Comparison of ENCODE assay signal across 8 cellular contexts in genomic region chr5:179549973-179550510, GRCh38. TPM values are rescaled to one million over a fixed set of nuclear protein-coding genes. Genes with fewer than 3 reads are reported as not detected.
DNase-seq lines count a peak whose midpoint lies in the region; ATAC-seq, FAIRE-seq and TF ChIP-seq lines count a peak whose summit lies in the region.

No MANE protein-coding gene starts in this region.

- CTCF ChIA-PET in RWPE1 (lab: Yijun Ruan, JAX) (no interaction called here), MCF 10A (lab: Yijun Ruan, JAX) (interaction anchor here (1.2 kb wide), 1 partner anchor 14 kb away, joined by 3 read pairs; no protein-coding TSS in a partner anchor)

- H3K27me3 Mint-ChIP-seq in MCF 10A (ENCODE audit: insufficient read depth, unreplicated experiment), result no peaks in the 10 kb centered on the region

- H3K36me3 Mint-ChIP-seq in MCF 10A (ENCODE audit: insufficient read depth, unreplicated experiment), result peaks cover 20% of the 10 kb centered on the region

- TSS peak; percentile 92 for BruUV-seq in MCF 10A (replicated peaks; lab: Mats Ljungman, UMichigan)

- H3K9me3 Mint-ChIP-seq in MCF 10A (ENCODE audit: unreplicated experiment), result no peaks in the 10 kb centered on the region

- POLR2A ChIA-PET in RWPE1 (lab: Yijun Ruan, JAX; ENCODE audit: low non-redundant PET) (interaction anchor here (1.2 kb wide), 1 partner anchor 10 kb away, joined by 5 read pairs; no protein-coding TSS in a partner anchor), MCF 10A (lab: Yijun Ruan, JAX) (interaction anchor here (0.7 to 2.1 kb wide), 12 partner anchors 8 to 690 kb away, joined by 3 to 72 read pairs (median 4); partner anchors contain the start of genes HNRNPH1, ZFP2 and ZNF354B)

- peak overlapping the region; percentile 89 for H3K4me3 Mint-ChIP-seq in MCF 10A (ENCODE audit: unreplicated experiment)

- peak overlapping the region; percentile 93 for H3K27ac Mint-ChIP-seq in MCF 10A (ENCODE audit: low read depth, unreplicated experiment)

- peak overlapping the region; percentile 95 for H3K27ac ChIP-seq in RWPE1

- H3K4me1 Mint-ChIP-seq in MCF 10A (ENCODE audit: insufficient read depth, unreplicated experiment), result peaks cover 17% of the 10 kb centered on the region

- no peak for FAIRE-seq in D721Med (lab: Jason Lieb, UNC)

- intact Hi-C loops in MCF 10A (cut with micrococcal nuclease), result loop anchor here (2.0 to 10.0 kb wide), 2 partner anchors 157 to 925 kb away; partner anchors contain the start of gene CLK4

- DNase-seq in stimulated activated CD4-positive, alpha-beta T cell treated with anti-CD3 and anti-CD28 coated beads, Interleukin-12 subunit alpha, Interleukin-12 subunit beta, amount 100 ng/mL, for 48 hours (ENCODE audit: low read depth in 2 of 3, low spot score in 1 of 3), result peak; percentile 42 to 47 (median 44)
- no peak for DNase-seq in stimulated activated CD4-positive, alpha-beta T cell treated with anti-CD3 and anti-CD28 coated beads, Interleukin-4, amount 100 ng/mL, for 1 hour
- DNase-seq in RWPE1 (ENCODE audit: low spot score), result no peak
- no peak for DNase-seq in MCF 10A (ENCODE audit: unreplicated experiment)
- DNase-seq in kidney glomerular epithelial cell (lab: John Stamatoyannopoulos, UW), result peak; percentile 43
- peak; percentile 66 for DNase-seq in stimulated activated CD4-positive, alpha-beta T cell treated with anti-CD3 and anti-CD28 coated beads, Interleukin-4, amount 100 ng/mL, for 24 hours
- no peak for DNase-seq in D721Med (ENCODE audit: insufficient read length, low spot score)

- no peak for TF ChIP-seq CTCF in RWPE1 (conservative IDR thresholded peaks at IDR 0.05; ENCODE audit: low read depth)
- TF ChIP-seq CTCF in MCF 10A (IDR thresholded peaks at IDR 0.05; ENCODE audit: unreplicated experiment), result no peak
- TF ChIP-seq CTCF in D721Med (IDR thresholded peaks at IDR 0.05; ENCODE audit: insufficient read depth, missing control alignments), result no peak

- peak; percentile 19 for ATAC-seq in HG03066 (IDR thresholded peaks at IDR 0.05; ENCODE audit: low read depth, unreplicated experiment)

RNA-seq across cellular contexts. Expression of gene RUFY1, which starts 0.3 kb away (rescaled TPM):
- total RNA-seq in MCF 10A (2022), result 64.7 and 77.0 TPM in 2 replicates

Comparison
In these comparisons a context has a peak if more than half of its experiments do, and no peak if none do; other contexts are left out.
1. DNase-seq: peak in stimulated activated CD4-positive, alpha-beta T cell treated with anti-CD3 and anti-CD28 coated beads, Interleukin-12 subunit alpha, Interleukin-12 subunit beta, amount 100 ng/mL, for 48 hours (3 of 3), kidney glomerular epithelial cell (single experiment) and stimulated activated CD4-positive, alpha-beta T cell treated with anti-CD3 and anti-CD28 coated beads, Interleukin-4, amount 100 ng/mL, for 24 hours (single experiment); none in stimulated activated CD4-positive, alpha-beta T cell treated with anti-CD3 and anti-CD28 coated beads, Interleukin-4, amount 100 ng/mL, for 1 hour (single experiment), RWPE1 (single experiment), MCF 10A (single experiment) and D721Med (single experiment).